In the genomic region with DNA sequence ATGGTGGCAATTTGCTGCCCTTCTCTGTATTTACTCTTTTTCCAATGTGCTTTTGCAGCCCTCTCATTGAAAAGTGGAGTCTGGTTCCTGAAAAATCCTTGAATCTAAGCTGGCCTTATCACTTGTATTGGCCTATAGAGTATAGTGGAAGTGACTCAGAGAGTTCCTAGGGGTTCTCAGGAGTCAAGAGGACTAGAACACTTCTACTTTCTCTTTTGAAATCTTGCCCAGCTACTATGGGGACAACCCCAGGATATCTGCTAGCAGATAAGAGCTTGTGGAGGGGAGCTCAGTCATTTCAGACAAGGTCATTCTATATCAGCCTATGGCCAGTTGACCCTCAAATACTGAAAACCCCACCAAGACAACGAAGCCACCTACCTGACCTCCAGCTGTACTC, we compare ENCODE assay signal across 1 cellular context.
A peak's percentile ranks its signal among the peaks of the same experiment; 100 is the strongest.
TF ChIP-seq lines count a peak whose summit lies in the region.

No MANE protein-coding gene starts in this region.

TF ChIP-seq in K562, 482 proteins besides CTCF, POLR2A, EP300 and RAD21 (continued from another document):
- TF ChIP-seq, protein P1, sequence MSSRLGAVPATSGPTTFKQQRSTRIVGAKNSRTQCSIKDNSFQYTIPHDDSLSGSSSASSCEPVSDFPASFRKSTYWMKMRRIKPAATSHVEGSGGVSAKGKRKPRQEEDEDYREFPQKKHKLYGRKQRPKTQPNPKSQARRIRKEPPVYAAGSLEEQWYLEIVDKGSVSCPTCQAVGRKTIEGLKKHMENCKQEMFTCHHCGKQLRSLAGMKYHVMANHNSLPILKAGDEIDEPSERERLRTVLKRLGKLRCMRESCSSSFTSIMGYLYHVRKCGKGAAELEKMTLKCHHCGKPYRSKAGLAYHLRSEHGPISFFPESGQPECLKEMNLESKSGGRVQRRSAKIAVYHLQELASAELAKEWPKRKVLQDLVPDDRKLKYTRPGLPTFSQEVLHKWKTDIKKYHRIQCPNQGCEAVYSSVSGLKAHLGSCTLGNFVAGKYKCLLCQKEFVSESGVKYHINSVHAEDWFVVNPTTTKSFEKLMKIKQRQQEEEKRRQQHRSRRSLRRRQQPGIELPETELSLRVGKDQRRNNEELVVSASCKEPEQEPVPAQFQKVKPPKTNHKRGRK (tag; IDR thresholded peaks at IDR 0.05) = no peak
- TF ChIP-seq ZNF766 (CRISPR knock-in tag; conservative IDR thresholded peaks at IDR 0.05) (peak; percentile 77; the same call in 1 of the 2 replicates), MCM5 (IDR thresholded peaks at IDR 0.05; ENCODE audit: low read depth) (no peak), CBFA2T3 (IDR thresholded peaks at IDR 0.05) (peak; percentile 58), HDAC6 (IDR thresholded peaks at IDR 0.05; ENCODE audit: low read depth, low read length) (no peak), TGIF2 (CRISPR knock-in tag; IDR thresholded peaks at IDR 0.05) (no peak), KLF1 (tag; IDR thresholded peaks at IDR 0.05) (no peak), MAZ (CRISPR knock-in tag; conservative IDR thresholded peaks at IDR 0.05 in 1 of 2, IDR thresholded peaks at IDR 0.05 in 1 of 2) (no peak), RBM17 (IDR thresholded peaks at IDR 0.05; ENCODE audit: borderline replicate concordance, low read depth, low read length) (no peak), ZNF224 (CRISPR knock-in tag; IDR thresholded peaks at IDR 0.05) (no peak), ZNF133 (CRISPR knock-in tag; IDR thresholded peaks at IDR 0.05) (no peak), MECOM (CRISPR knock-in tag; IDR thresholded peaks at IDR 0.05) (no peak), CBFB (CRISPR knock-in tag; IDR thresholded peaks at IDR 0.05) (no peak), TAF15 (IDR thresholded peaks at IDR 0.05; ENCODE audit: low read depth, low read length) (no peak), CBFA2T2 (conservative IDR thresholded peaks at IDR 0.05) (no peak)
- TF ChIP-seq, protein P2, sequence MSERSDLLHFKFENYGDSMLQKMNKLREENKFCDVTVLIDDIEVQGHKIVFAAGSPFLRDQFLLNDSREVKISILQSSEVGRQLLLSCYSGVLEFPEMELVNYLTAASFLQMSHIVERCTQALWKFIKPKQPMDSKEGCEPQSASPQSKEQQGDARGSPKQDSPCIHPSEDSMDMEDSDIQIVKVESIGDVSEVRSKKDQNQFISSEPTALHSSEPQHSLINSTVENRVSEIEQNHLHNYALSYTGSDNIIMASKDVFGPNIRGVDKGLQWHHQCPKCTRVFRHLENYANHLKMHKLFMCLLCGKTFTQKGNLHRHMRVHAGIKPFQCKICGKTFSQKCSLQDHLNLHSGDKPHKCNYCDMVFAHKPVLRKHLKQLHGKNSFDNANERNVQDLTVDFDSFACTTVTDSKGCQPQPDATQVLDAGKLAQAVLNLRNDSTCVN (CRISPR knock-in tag; IDR thresholded peaks at IDR 0.05) = no peak
